ENCODE assay signal across 2 cellular contexts in the genomic region with DNA sequence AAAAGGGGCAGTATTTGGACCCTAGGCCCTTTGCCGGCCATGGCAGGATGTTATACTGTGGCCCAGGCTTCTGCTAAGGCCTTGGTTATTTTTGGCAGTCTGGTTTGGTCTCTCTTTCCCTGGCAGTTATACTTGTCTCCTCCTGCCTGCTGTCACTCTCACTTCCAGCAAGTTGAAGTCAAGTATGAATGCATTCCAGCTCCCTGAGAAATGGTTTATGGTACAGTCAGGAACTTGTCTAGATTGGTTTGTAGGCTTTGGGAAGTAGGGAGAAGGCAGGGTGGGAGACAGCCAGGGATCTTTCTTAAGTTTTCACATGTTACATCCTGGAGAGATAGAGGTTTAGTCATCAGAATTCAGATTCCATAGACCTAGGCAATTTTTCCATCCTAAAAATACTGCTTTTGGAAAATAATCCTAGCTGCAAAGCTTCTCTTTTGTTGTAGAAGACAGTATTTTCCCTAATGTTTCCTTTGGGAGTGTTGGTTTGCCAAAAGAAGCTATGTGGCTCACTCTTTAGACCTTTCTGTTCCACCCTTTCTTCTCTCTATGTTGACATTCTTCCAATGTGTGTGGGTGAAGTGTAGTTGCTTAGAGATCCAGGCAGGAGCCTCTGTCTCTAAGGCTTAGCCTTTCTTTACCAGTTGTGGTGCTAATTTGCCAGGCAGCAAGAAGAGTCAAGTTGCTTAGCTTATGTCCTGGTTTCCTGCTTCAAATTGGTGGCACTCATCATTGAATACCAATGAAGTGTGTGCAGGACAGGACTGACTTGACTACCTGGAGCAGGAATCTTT.
TF ChIP-seq lines count a peak whose summit lies in the region.

No MANE protein-coding gene starts in this region.

TF ChIP-seq in SK-N-SH, 30 proteins besides CTCF, POLR2A, EP300 and RAD21 (continued from another document):
- no peak for TF ChIP-seq NFIC (IDR thresholded peaks at IDR 0.05; ENCODE audit: borderline replicate concordance)

TF ChIP-seq in SK-N-SH treated with all-trans-retinoic acid at 6 μM for 48 hours, 23 proteins besides CTCF, POLR2A, EP300 and RAD21 (continued from another document):
- TF ChIP-seq ZNF565 (CRISPR knock-in tag; conservative IDR thresholded peaks at IDR 0.05; ENCODE audit: low read depth) (no peak), ZFP30 (CRISPR knock-in tag; IDR thresholded peaks at IDR 0.05) (no peak), ZFP3 (CRISPR knock-in tag; IDR thresholded peaks at IDR 0.05) (no peak), ESRRG (CRISPR knock-in tag; IDR thresholded peaks at IDR 0.05) (no peak)
